Comparison of ENCODE assay signal across 9 cellular contexts in the genomic region with DNA sequence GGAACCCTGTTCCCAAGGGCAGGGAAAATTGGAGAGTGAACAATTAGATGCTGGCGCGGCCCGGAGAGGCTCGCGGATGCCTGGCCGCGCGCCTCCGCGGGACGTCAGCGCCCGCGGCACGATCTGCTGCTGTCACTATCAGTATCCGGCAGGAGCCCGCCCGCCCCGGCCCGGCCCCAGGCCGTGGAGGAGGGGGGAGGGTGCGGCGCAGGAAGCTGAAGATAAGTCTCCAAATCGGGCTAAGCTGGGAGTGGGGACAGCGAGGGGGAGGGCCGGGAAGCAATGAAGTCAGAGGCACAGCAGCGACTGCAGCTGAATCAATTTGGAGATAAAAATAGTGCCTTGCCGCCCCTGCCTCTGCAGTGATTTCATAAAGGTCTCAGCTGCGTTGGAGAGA.
DNase-seq lines count a peak whose midpoint lies in the region; ATAC-seq and TF ChIP-seq lines count a peak whose summit lies in the region.
"Had no signal": no experiment of that assay in that cellular context is flagged by ENCODE, and none has a peak within 500 bp of the region (broad histone marks: within the 10 kb centered on the region; RNA-seq: fewer than 3 reads in every experiment).

No MANE protein-coding gene starts in this region.

- H3K4me3 ChIP-seq in MG63 (peak overlapping the region; percentile 32), lower lobe of right lung (peak overlapping the region; percentile 37)
- peak overlapping the region; percentile 36 for H3K4me3 ChIP-seq in effector memory CD4-positive, alpha-beta T cell (ENCODE audit: insufficient read depth, low read depth, low read length, poor library complexity, severe bottlenecking)

- peaks cover 20% of the 10 kb centered on the region for H3K4me1 Mint-ChIP-seq in activated CD8-positive, alpha-beta memory T cell treated with anti-CD3 and anti-CD28 coated beads, Interleukin-2, amount 10 ng/mL, durations not matched to agents 7 days and 5 days

- peak; percentile 54 for DNase-seq in EH (ENCODE audit: low read depth)
- DNase-seq in MG63 = peak; percentile 52
- peak; percentile 67 for DNase-seq in activated CD8-positive, alpha-beta memory T cell treated with anti-CD3 and anti-CD28 coated beads, Interleukin-2, amount 10 ng/mL, durations not matched to agents 7 days and 5 days
- peak in 2 of 3 donors; percentile 1 to 9 for DNase-seq in effector memory CD4-positive, alpha-beta T cell
- peak; percentile 63 for DNase-seq in lower lobe of right lung
- peak; percentile 36 for DNase-seq in stimulated activated CD4-positive, alpha-beta T cell treated with anti-CD3 and anti-CD28 coated beads, Interleukin-4, amount 100 ng/mL, for 24 hours
- DNase-seq in KG1 (lab: John Stamatoyannopoulos, UW) = no peak

- CTCF ChIA-PET in activated CD8-positive, alpha-beta memory T cell treated with anti-CD3 and anti-CD28 coated beads, Interleukin-2, amount 10 ng/mL, durations not matched to agents 7 days and 5 days (lab: Charles Lee) = interaction anchor here (1.4 kb wide), 1 partner anchor 24 kb away, joined by 3 read pairs; no protein-coding TSS in a partner anchor

- H3K36me3 Mint-ChIP-seq in activated CD8-positive, alpha-beta memory T cell treated with anti-CD3 and anti-CD28 coated beads, Interleukin-2, amount 10 ng/mL, durations not matched to agents 7 days and 5 days = no peaks in the 10 kb centered on the region
- H3K36me3 Mint-ChIP-seq: IgD-negative memory B cell had no signal

- H3K4me1 ChIP-seq in effector memory CD4-positive, alpha-beta T cell (ENCODE audit: control insufficient read depth, insufficient read depth, low read length, poor library complexity, severe bottlenecking) = peaks cover 9% of the 10 kb centered on the region
- peaks cover 11% of the 10 kb centered on the region for H3K4me1 ChIP-seq in lower lobe of right lung

- H3K27ac Mint-ChIP-seq in activated CD8-positive, alpha-beta memory T cell treated with anti-CD3 and anti-CD28 coated beads, Interleukin-2, amount 10 ng/mL, durations not matched to agents 7 days and 5 days = no peak overlapping the region
- H3K27ac Mint-ChIP-seq: IgD-negative memory B cell had no signal

- H3K36me3 ChIP-seq in MG63 (no peaks in the 10 kb centered on the region), lower lobe of right lung (no peaks in the 10 kb centered on the region)
- H3K36me3 ChIP-seq in effector memory CD4-positive, alpha-beta T cell (ENCODE audit: control insufficient read depth, insufficient read depth, low read length) = no peaks in the 10 kb centered on the region

- no peak for TF ChIP-seq CTCF in lower lobe of right lung (IDR thresholded peaks at IDR 0.05)

- peaks cover 40% of the 10 kb centered on the region for H3K27me3 Mint-ChIP-seq in activated CD8-positive, alpha-beta memory T cell treated with anti-CD3 and anti-CD28 coated beads, Interleukin-2, amount 10 ng/mL, durations not matched to agents 7 days and 5 days

- intact Hi-C loops in lower lobe of right lung (cut with DNase I) = no loop called here

- H3K27me3 ChIP-seq in MG63 (no peaks in the 10 kb centered on the region), lower lobe of right lung (ENCODE audit: low read depth) (no peaks in the 10 kb centered on the region)
- H3K27me3 ChIP-seq in effector memory CD4-positive, alpha-beta T cell (replicated peaks; ENCODE audit: control insufficient read depth, insufficient read depth, low read length, poor library complexity, severe bottlenecking) = peaks cover 9% of the 10 kb centered on the region

- H3K4me3 Mint-ChIP-seq in activated CD8-positive, alpha-beta memory T cell treated with anti-CD3 and anti-CD28 coated beads, Interleukin-2, amount 10 ng/mL, durations not matched to agents 7 days and 5 days = peak overlapping the region; percentile 64

- H3K9me3 ChIP-seq in MG63 = no peaks in the 10 kb centered on the region
- H3K9me3 ChIP-seq in effector memory CD4-positive, alpha-beta T cell (ENCODE audit: control insufficient read depth, low read length) = no peaks in the 10 kb centered on the region
- H3K9me3 ChIP-seq in lower lobe of right lung = no peaks in the 10 kb centered on the region

- peak; percentile 98 for ATAC-seq in activated CD8-positive, alpha-beta memory T cell treated with anti-CD3 and anti-CD28 coated beads, Interleukin-2, amount 10 ng/mL, durations not matched to agents 7 days and 5 days
- peak; percentile 79 for ATAC-seq in lower lobe of right lung
- no peak for ATAC-seq in GM18520 (IDR thresholded peaks at IDR 0.05; ENCODE audit: unreplicated experiment)

- no peak overlapping the region for H3K27ac ChIP-seq in effector memory CD4-positive, alpha-beta T cell (ENCODE audit: insufficient read depth, low read length, poor library complexity, severe bottlenecking)
- no peak overlapping the region for H3K27ac ChIP-seq in lower lobe of right lung

- H3K9me3 Mint-ChIP-seq in activated CD8-positive, alpha-beta memory T cell treated with anti-CD3 and anti-CD28 coated beads, Interleukin-2, amount 10 ng/mL, durations not matched to agents 7 days and 5 days (ENCODE audit: low read depth) = no peaks in the 10 kb centered on the region
- H3K9me3 Mint-ChIP-seq: IgD-negative memory B cell had no signal
